In genomic region chr17:4956493-4957061, GRCh38 we compare ENCODE assay signal across 12 cellular contexts. TPM values are rescaled to one million over a fixed set of nuclear protein-coding genes. Genes with fewer than 3 reads are reported as not detected.
DNase-seq lines count a peak whose midpoint lies in the region; ATAC-seq, FAIRE-seq and TF ChIP-seq lines count a peak whose summit lies in the region.
"Had no signal": no experiment of that assay in that cellular context is flagged by ENCODE, and none has a peak within 500 bp of the region (broad histone marks: within the 10 kb centered on the region; RNA-seq: fewer than 3 reads in every experiment).

No MANE protein-coding gene starts in this region.

- H3K36me3 Mint-ChIP-seq in progenitor cell of endocrine pancreas (ENCODE audit: insufficient read depth), result peaks cover 8% of the 10 kb centered on the region

- H3F3A ChIP-seq in PC-3 (ENCODE audit: low read length, unreplicated experiment), result no peaks in the 10 kb centered on the region

- H3K4me3 ChIP-seq in PC-3 (ENCODE audit: low read length) (no peak overlapping the region), GM12878 (no peak overlapping the region)
- H3K4me3 ChIP-seq: lung, tibial artery had no signal

- intact Hi-C loops in PC-3 (cut with micrococcal nuclease) (no loop called here), GM12878 (cut with micrococcal nuclease; ENCODE audit: unreplicated experiment) (no loop called here)

- H3K27ac ChIP-seq in PC-3 (ENCODE audit: low read length), result no peak overlapping the region
- no peak overlapping the region for H3K27ac ChIP-seq in GM12878 (ENCODE audit: control insufficient read depth, insufficient read depth)
- H3K27ac ChIP-seq: tibial artery had no signal

- in situ Hi-C loops in GM12878 (cut with MboI), result no loop called here

- no peak for FAIRE-seq in GM12878 (lab: Jason Lieb, UNC)

- H3K27ac Mint-ChIP-seq in progenitor cell of endocrine pancreas, result no peak overlapping the region

- peaks cover 6% of the 10 kb centered on the region for H3K4me1 Mint-ChIP-seq in progenitor cell of endocrine pancreas (ENCODE audit: low read depth)

- H3K27me3 Mint-ChIP-seq in progenitor cell of endocrine pancreas, result no peaks in the 10 kb centered on the region
- H3K27me3 Mint-ChIP-seq: effector memory CD8-positive, alpha-beta T cell had no signal

- H3K9ac ChIP-seq in PC-3 (ENCODE audit: low read length) (no peak overlapping the region), GM12878 (ENCODE audit: control insufficient read depth, insufficient read depth, low read length) (no peak overlapping the region)

- H3K9me2 ChIP-seq in PC-3 (replicated peaks; ENCODE audit: low read length), result no peaks in the 10 kb centered on the region

- no peak for TF ChIP-seq RAD21 in GM12878 (IDR thresholded peaks at IDR 0.05; ENCODE audit: insufficient read depth, low read depth, low read length)

- H3K27me3 ChIP-seq in PC-3 (ENCODE audit: low read length), result no peaks in the 10 kb centered on the region
- no peaks in the 10 kb centered on the region for H3K27me3 ChIP-seq in GM12878 (replicated peaks in 1 of 2; ENCODE audit: control insufficient read depth in 2 of 2, insufficient read depth in 2 of 2, low read length in 1 of 2)
- H3K27me3 ChIP-seq: tibial artery had no signal

- no peak overlapping the region for H3K4me3 Mint-ChIP-seq in progenitor cell of endocrine pancreas (ENCODE audit: low read depth)
- H3K4me3 Mint-ChIP-seq: effector memory CD8-positive, alpha-beta T cell had no signal

- H3K9me3 ChIP-seq in PC-3 (ENCODE audit: low read length), result no peaks in the 10 kb centered on the region
- H3K9me3 ChIP-seq in GM12878 (replicated peaks; ENCODE audit: control insufficient read depth, insufficient read depth, low read length), result no peaks in the 10 kb centered on the region
- H3K9me3 ChIP-seq: tibial artery had no signal

- H3K9me3 Mint-ChIP-seq in progenitor cell of endocrine pancreas (ENCODE audit: low read depth), result no peaks in the 10 kb centered on the region
- H3K9me3 Mint-ChIP-seq: effector memory CD8-positive, alpha-beta T cell had no signal

- H3K79me2 ChIP-seq in PC-3 (ENCODE audit: low read length), result no peaks in the 10 kb centered on the region
- H3K79me2 ChIP-seq in GM12878 (ENCODE audit: control insufficient read depth, insufficient read depth, low read length), result no peaks in the 10 kb centered on the region

- H3K4me1 ChIP-seq in PC-3 (ENCODE audit: insufficient read depth, low read length) (no peaks in the 10 kb centered on the region), GM12878 (ENCODE audit: control insufficient read depth, insufficient read depth, low read length) (peaks cover 3% of the 10 kb centered on the region)

- SMC1A ChIA-PET in GM12878 (lab: Charles Lee; ENCODE audit: uncharacterized antibody, unreplicated experiment), result interaction anchor here (0.8 to 1.6 kb wide), 4 partner anchors 11 to 47 kb away, joined by 3 to 4 read pairs (median 4); partner anchors contain the start of genes RNF167 and SLC25A11

- H3K36me3 ChIP-seq in PC-3 (ENCODE audit: low read depth, low read length), result no peaks in the 10 kb centered on the region
- H3K36me3 ChIP-seq in GM12878 (ENCODE audit: control insufficient read depth in 2 of 2, insufficient read depth in 2 of 2, low read length in 1 of 2), result peaks cover 4 to 8% of the 10 kb centered on the region in 2 experiments

- WGBS in GM12878 (ENCODE audit: insufficient coverage, insufficient replicate concordance, low lambda C conversion rate, missing lambda C conversion rate), result 76% methylated on average over 10 of the region's 10 CpGs

- peak; percentile 49 for TF ChIP-seq CTCF in GM10266 (IDR thresholded peaks at IDR 0.05; ENCODE audit: control insufficient read depth, insufficient read depth, low read depth, missing control alignments)
- TF ChIP-seq CTCF in PC-3 (conservative IDR thresholded peaks at IDR 0.05; ENCODE audit: low read depth, low read length), result peak; percentile 22; the same call in 1 of the 2 replicates
- TF ChIP-seq CTCF in GM12878 (IDR thresholded peaks at IDR 0.05 in 2 of 3, conservative IDR thresholded peaks at IDR 0.05 in 1 of 3; ENCODE audit: control insufficient read depth in 2 of 3, extremely low read depth in 1 of 3, insufficient read depth in 1 of 3, low read depth in 3 of 3, low read length in 3 of 3), result peak; percentile 33 to 54 (median 41)
- TF ChIP-seq CTCF in progenitor cell of endocrine pancreas (IDR thresholded peaks at IDR 0.05; ENCODE audit: unreplicated experiment), result peak; percentile 31

- CTCF ChIA-PET in PC-3 (lab: Charles Lee) (no interaction called here), GM12878 (lab: Yijun Ruan, JAX) (interaction anchor here (1.1 to 3.8 kb wide), 6 partner anchors 9 to 90 kb away, joined by 3 to 21 read pairs (median 5); partner anchors contain the start of gene SPAG7)

- no peak for DNase-seq in GM10266 (ENCODE audit: extremely low spot score)
- no peak for DNase-seq in PC-3
- DNase-seq in GM12878 (ENCODE audit: low read depth, low spot score), result no peak
- DNase-seq in progenitor cell of endocrine pancreas (ENCODE audit: low spot score, unreplicated experiment), result no peak
- DNase-seq in NK-92 (lab: John Stamatoyannopoulos, UW; ENCODE audit: unreplicated experiment), result no peak
- DNase-seq in inferior parietal cortex (ENCODE audit: extremely low spot score), result no peak
- DNase-seq in NCI-H1048 (lab: John Stamatoyannopoulos, UW), result no peak
- DNase-seq: NK-92 treated with Interleukin-12 subunit alpha and Interleukin-12 subunit beta, amount 100 ng/mL, for 24 hours; tibial artery had no signal

- TF ChIP-seq EP300 in GM12878 (IDR thresholded peaks at IDR 0.05; ENCODE audit: borderline replicate concordance in 1 of 2, control insufficient read depth in 1 of 2, low read depth in 2 of 2, low read length in 2 of 2), result no peak

- no peak overlapping the region for H2AFZ ChIP-seq in PC-3 (ENCODE audit: low read length)
- no peak overlapping the region for H2AFZ ChIP-seq in GM12878 (ENCODE audit: control insufficient read depth, low read depth, low read length)

- H3K4me2 ChIP-seq in PC-3 (ENCODE audit: low read length) (no peak overlapping the region), GM12878 (ENCODE audit: control insufficient read depth, insufficient read depth) (no peak overlapping the region)

- no peak for TF ChIP-seq POLR2A in GM12878 (IDR thresholded peaks at IDR 0.05; ENCODE audit: low read depth, low read length)

- H4K20me1 ChIP-seq in PC-3 (ENCODE audit: low read length), result no peaks in the 10 kb centered on the region
- H4K20me1 ChIP-seq in GM12878 (ENCODE audit: control insufficient read depth, insufficient read depth), result no peaks in the 10 kb centered on the region

- no TSS peak for BruUV-seq in PC-3 (replicated peaks; lab: Mats Ljungman, UMichigan)
- BruUV-seq in GM12878 (replicated peaks; lab: Mats Ljungman, UMichigan), result no TSS peak

- RAD21 ChIA-PET in GM12878 (lab: Charles Lee; ENCODE audit: unreplicated experiment), result no interaction called here

- POLR2A ChIA-PET in PC-3 (lab: Charles Lee; ENCODE audit: unreplicated experiment) (no interaction called here), GM12878 (lab: Charles Lee) (interaction anchor here (1.2 kb wide), 1 partner anchor 9 kb away, joined by 5 read pairs; no protein-coding TSS in a partner anchor)

- no peak for ATAC-seq in PC-3
- peak; percentile 54; the same call in 2 of the 3 replicates for ATAC-seq in GM12878
- ATAC-seq in SK-N-SH treated with all-trans-retinoic acid at 6 μM for 48 hours, result no peak
- ATAC-seq: effector memory CD8-positive, alpha-beta T cell had no signal

RNA-seq across cellular contexts. Expression of gene ENO3, which starts 5.7 kb away (rescaled TPM):
- total RNA-seq in PC-3 (2014; rRNA removed) (2.4 and 7.5 TPM in 2 replicates), GM12878 (2014; rRNA removed) (10.4 and 11.1 TPM in 2 replicates), GM12878 (2014; rRNA removed; fragmentation: Illumina TruSeq; extraction: Trizol) (9.7 and 10.4 TPM in 2 replicates), GM12878 (2021) (24.4 and 28.4 TPM in 2 replicates), progenitor cell of endocrine pancreas (23.4 and 25.8 TPM in 2 replicates)
- total RNA-seq in GM12878 (2013; cell fraction: nucleolus; rRNA removed), result 24.4 and 27.3 TPM in 2 replicates
- 43.3 TPM for polyA plus RNA-seq in GM12878 (2011; ENCODE audit: low read depth)
- polyA plus RNA-seq in GM12878 (2011; rRNA removed) (19.8 and 25.6 TPM in 2 replicates), GM12878 (2014; fragmentation: Illumina TruSeq; extraction: Trizol) (9.0 and 15.2 TPM in 2 replicates), GM12878 (2014; fragmentation: Nextera tagmentation; extraction: Ambion mirVana) (10 to 100 TPM in 1 of 2 experiments, 1 to 10 TPM in 1; 6.8 to 14.5 TPM), GM12878 (2014; rRNA removed) (26.3 and 31.5 TPM in 2 replicates), GM12878 (2016; fragmentation: Nextera tagmentation; extraction: Ambion mirVana) (10 to 100 TPM; 18.8 to 19.7 TPM)
- 24.3 and 32.1 TPM in 2 replicates for polyA plus RNA-seq in GM12878 (2011; cell fraction: cytosol; rRNA removed)
- polyA plus RNA-seq in GM12878 (2011; cell fraction: nucleus; rRNA removed), result 316 and 330 TPM in 2 replicates
- 39.6 and 43.1 TPM in 2 replicates for polyA plus RNA-seq in GM12878 (2012)
- 8.6 and 14.5 TPM in 2 replicates for polyA minus RNA-seq in GM12878 (2011; rRNA and poly(A)+ RNA removed)
- 7.9 and 9.0 TPM in 2 replicates for polyA minus RNA-seq in GM12878 (2011; cell fraction: cytosol; rRNA and poly(A)+ RNA removed)
- polyA minus RNA-seq in GM12878 (2011; cell fraction: nucleus; rRNA and poly(A)+ RNA removed), result 23.0 and 30.4 TPM in 2 replicates

RNA-seq across cellular contexts. Expression of gene PFN1, which starts 8.2 kb away (rescaled TPM):
- total RNA-seq in PC-3 (2014; rRNA removed), result 1,914 and 2,339 TPM in 2 replicates
- 131 and 144 TPM in 2 replicates for total RNA-seq in GM12878 (2013; cell fraction: nucleolus; rRNA removed)
- 1,668 and 2,039 TPM in 2 replicates for total RNA-seq in GM12878 (2014; rRNA removed)
- total RNA-seq in GM12878 (2014; rRNA removed; fragmentation: Illumina TruSeq; extraction: Trizol), result 812 and 920 TPM in 2 replicates
- 1,903 and 1,912 TPM in 2 replicates for total RNA-seq in GM12878 (2021)
- 909 TPM for polyA plus RNA-seq in GM12878 (2011; ENCODE audit: low read depth)
- polyA plus RNA-seq in GM12878 (2011; rRNA removed), result 705 and 1,560 TPM in 2 replicates
- polyA plus RNA-seq in GM12878 (2011; cell fraction: cytosol; rRNA removed), result 2,124 and 2,184 TPM in 2 replicates
- 1,008 and 1,226 TPM in 2 replicates for polyA plus RNA-seq in GM12878 (2011; cell fraction: nucleus; rRNA removed)
- polyA plus RNA-seq in GM12878 (2012), result 1,629 and 1,984 TPM in 2 replicates
- polyA plus RNA-seq in GM12878 (2014; fragmentation: Illumina TruSeq; extraction: Trizol), result 1,675 and 1,933 TPM in 2 replicates
- 100 to 1,000 TPM; 154 to 558 TPM for polyA plus RNA-seq in GM12878 (2014; fragmentation: Nextera tagmentation; extraction: Ambion mirVana)
- 3,016 and 4,055 TPM in 2 replicates for polyA plus RNA-seq in GM12878 (2014; rRNA removed)
- polyA plus RNA-seq in GM12878 (2016; fragmentation: Nextera tagmentation; extraction: Ambion mirVana), result 1,000 to 10,000 TPM; 3,739 to 3,892 TPM
- 545 and 728 TPM in 2 replicates for polyA minus RNA-seq in GM12878 (2011; rRNA and poly(A)+ RNA removed)
- polyA minus RNA-seq in GM12878 (2011; cell fraction: cytosol; rRNA and poly(A)+ RNA removed), result 829 and 978 TPM in 2 replicates
- 245 and 466 TPM in 2 replicates for polyA minus RNA-seq in GM12878 (2011; cell fraction: nucleus; rRNA and poly(A)+ RNA removed)
- total RNA-seq in progenitor cell of endocrine pancreas, result 372 and 404 TPM in 2 replicates

RNA-seq across cellular contexts. Expression of gene SPAG7, which starts 11.0 kb away (rescaled TPM):
- total RNA-seq in PC-3 (2014; rRNA removed) (44.1 and 48.4 TPM in 2 replicates), GM12878 (2014; rRNA removed) (76.5 and 80.2 TPM in 2 replicates), GM12878 (2014; rRNA removed; fragmentation: Illumina TruSeq; extraction: Trizol) (94.4 and 99.2 TPM in 2 replicates), GM12878 (2021) (76.5 and 77.5 TPM in 2 replicates), progenitor cell of endocrine pancreas (70.3 and 71.4 TPM in 2 replicates)
- total RNA-seq in GM12878 (2013; cell fraction: nucleolus; rRNA removed), result 17.1 and 23.0 TPM in 2 replicates
- polyA plus RNA-seq in GM12878 (2011; ENCODE audit: low read depth), result 40.1 TPM
- polyA plus RNA-seq in GM12878 (2011; rRNA removed) (73.8 and 78.2 TPM in 2 replicates), GM12878 (2014; fragmentation: Illumina TruSeq; extraction: Trizol) (46.5 and 107 TPM in 2 replicates), GM12878 (2014; fragmentation: Nextera tagmentation; extraction: Ambion mirVana) (10 to 100 TPM in 1 of 2 experiments, 1 to 10 TPM in 1; 7.9 to 31.7 TPM), GM12878 (2014; rRNA removed) (96.3 and 105 TPM in 2 replicates), GM12878 (2016; fragmentation: Nextera tagmentation; extraction: Ambion mirVana) (100 to 1,000 TPM; 133 to 146 TPM)
- 76.4 and 89.7 TPM in 2 replicates for polyA plus RNA-seq in GM12878 (2011; cell fraction: cytosol; rRNA removed)
- polyA plus RNA-seq in GM12878 (2011; cell fraction: nucleus; rRNA removed), result 59.5 and 64.5 TPM in 2 replicates
- polyA plus RNA-seq in GM12878 (2012), result 76.8 and 88.6 TPM in 2 replicates
- polyA minus RNA-seq in GM12878 (2011; rRNA and poly(A)+ RNA removed), result 28.7 and 39.6 TPM in 2 replicates
- 12.8 and 16.7 TPM in 2 replicates for polyA minus RNA-seq in GM12878 (2011; cell fraction: cytosol; rRNA and poly(A)+ RNA removed)
- 9.8 and 14.5 TPM in 2 replicates for polyA minus RNA-seq in GM12878 (2011; cell fraction: nucleus; rRNA and poly(A)+ RNA removed)

RNA-seq across cellular contexts. Expression of gene RNF167, which starts 16.5 kb away (rescaled TPM):
- total RNA-seq in PC-3 (2014; rRNA removed) (37.8 and 43.1 TPM in 2 replicates), GM12878 (2014; rRNA removed) (47.6 and 52.9 TPM in 2 replicates), GM12878 (2014; rRNA removed; fragmentation: Illumina TruSeq; extraction: Trizol) (57.4 and 63.9 TPM in 2 replicates), GM12878 (2021) (86.5 and 91.3 TPM in 2 replicates), progenitor cell of endocrine pancreas (97.4 and 106 TPM in 2 replicates)
- 36.5 and 46.0 TPM in 2 replicates for total RNA-seq in GM12878 (2013; cell fraction: nucleolus; rRNA removed)
- polyA plus RNA-seq in GM12878 (2011; ENCODE audit: low read depth), result 69.5 TPM
- polyA plus RNA-seq in GM12878 (2011; rRNA removed) (58.4 and 90.7 TPM in 2 replicates), GM12878 (2014; fragmentation: Illumina TruSeq; extraction: Trizol) (132 and 147 TPM in 2 replicates), GM12878 (2014; fragmentation: Nextera tagmentation; extraction: Ambion mirVana) (10 to 100 TPM; 33.6 to 35.3 TPM), GM12878 (2014; rRNA removed) (87.1 and 87.9 TPM in 2 replicates), GM12878 (2016; fragmentation: Nextera tagmentation; extraction: Ambion mirVana) (10 to 100 TPM; 49.7 to 57.7 TPM)
- polyA plus RNA-seq in GM12878 (2011; cell fraction: cytosol; rRNA removed), result 174 and 192 TPM in 2 replicates
- 178 and 241 TPM in 2 replicates for polyA plus RNA-seq in GM12878 (2011; cell fraction: nucleus; rRNA removed)
- polyA plus RNA-seq in GM12878 (2012), result 87.5 and 90.3 TPM in 2 replicates
- polyA minus RNA-seq in GM12878 (2011; rRNA and poly(A)+ RNA removed), result 68.8 and 133 TPM in 2 replicates
- polyA minus RNA-seq in GM12878 (2011; cell fraction: cytosol; rRNA and poly(A)+ RNA removed), result 54.1 and 60.8 TPM in 2 replicates
- polyA minus RNA-seq in GM12878 (2011; cell fraction: nucleus; rRNA and poly(A)+ RNA removed), result 41.7 and 74.5 TPM in 2 replicates

RNA-seq across cellular contexts. Expression of gene SLC25A11, which starts 16.7 kb away (rescaled TPM):
- total RNA-seq in PC-3 (2014; rRNA removed), result 64.3 and 72.1 TPM in 2 replicates
- total RNA-seq in GM12878 (2013; cell fraction: nucleolus; rRNA removed), result 39.8 and 41.2 TPM in 2 replicates
- total RNA-seq in GM12878 (2014; rRNA removed), result 82.7 and 91.4 TPM in 2 replicates
- 32.1 and 35.2 TPM in 2 replicates for total RNA-seq in GM12878 (2014; rRNA removed; fragmentation: Illumina TruSeq; extraction: Trizol)
- total RNA-seq in GM12878 (2021), result 73.7 and 82.2 TPM in 2 replicates
- 14.1 TPM for polyA plus RNA-seq in GM12878 (2011; ENCODE audit: low read depth)
- 11.8 and 28.2 TPM in 2 replicates for polyA plus RNA-seq in GM12878 (2011; rRNA removed)
- polyA plus RNA-seq in GM12878 (2011; cell fraction: cytosol; rRNA removed), result 50.2 TPM in 2 replicates
- polyA plus RNA-seq in GM12878 (2011; cell fraction: nucleus; rRNA removed), result 59.6 and 63.5 TPM in 2 replicates
- 33.1 and 38.0 TPM in 2 replicates for polyA plus RNA-seq in GM12878 (2012)
- polyA plus RNA-seq in GM12878 (2014; fragmentation: Illumina TruSeq; extraction: Trizol), result 19.1 and 59.2 TPM in 2 replicates
- polyA plus RNA-seq in GM12878 (2014; fragmentation: Nextera tagmentation; extraction: Ambion mirVana), result 10 to 100 TPM in 1 of 2 experiments, 1 to 10 TPM in 1; 5.8 to 10.9 TPM
- 70.9 and 72.5 TPM in 2 replicates for polyA plus RNA-seq in GM12878 (2014; rRNA removed)
- polyA plus RNA-seq in GM12878 (2016; fragmentation: Nextera tagmentation; extraction: Ambion mirVana), result 100 to 1,000 TPM; 141 to 142 TPM
- polyA minus RNA-seq in GM12878 (2011; rRNA and poly(A)+ RNA removed), result 23.3 and 40.2 TPM in 2 replicates
- 12.2 and 13.4 TPM in 2 replicates for polyA minus RNA-seq in GM12878 (2011; cell fraction: cytosol; rRNA and poly(A)+ RNA removed)
- 32.0 and 59.6 TPM in 2 replicates for polyA minus RNA-seq in GM12878 (2011; cell fraction: nucleus; rRNA and poly(A)+ RNA removed)
- total RNA-seq in progenitor cell of endocrine pancreas, result 46.8 and 47.4 TPM in 2 replicates
